Comparison of ENCODE assay signal across 7 cellular contexts in the genomic region with DNA sequence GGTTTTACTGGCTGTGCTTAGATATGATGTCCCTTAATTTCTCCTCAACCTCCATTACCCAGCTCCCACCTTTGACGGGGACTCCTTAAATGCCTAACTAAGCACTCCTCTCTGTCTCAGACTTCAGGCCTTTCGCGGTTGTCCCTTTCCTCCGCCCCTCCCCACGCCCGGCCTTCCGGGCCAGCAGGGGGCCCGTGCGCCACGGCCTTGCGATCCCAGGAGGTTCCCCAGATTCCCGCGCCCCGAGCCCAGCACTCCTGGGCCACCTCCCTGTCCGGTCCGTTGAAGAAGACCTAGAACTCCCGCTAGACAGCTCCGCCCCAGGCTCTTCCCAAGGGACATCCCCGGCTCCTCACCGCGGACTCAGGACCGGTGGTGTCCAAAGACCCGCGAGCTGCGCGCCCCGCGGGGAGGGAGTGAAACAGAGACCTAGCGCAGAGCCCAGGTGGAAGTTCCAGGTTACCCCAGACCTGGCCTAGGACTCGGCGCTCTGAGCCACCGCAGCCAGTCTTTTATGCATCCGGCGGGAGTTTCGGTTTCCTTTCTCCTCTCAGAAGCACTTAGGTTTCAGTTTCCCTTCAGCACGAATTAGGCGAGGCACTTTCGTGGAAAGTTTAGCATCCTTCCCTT. TPM values are rescaled to one million over a fixed set of nuclear protein-coding genes. Genes with fewer than 3 reads are reported as not detected.
A peak's percentile ranks its signal among the peaks of the same experiment; 100 is the strongest.
DNase-seq lines count a peak whose midpoint lies in the region; ATAC-seq, FAIRE-seq and TF ChIP-seq lines count a peak whose summit lies in the region.

A gene with protein sequence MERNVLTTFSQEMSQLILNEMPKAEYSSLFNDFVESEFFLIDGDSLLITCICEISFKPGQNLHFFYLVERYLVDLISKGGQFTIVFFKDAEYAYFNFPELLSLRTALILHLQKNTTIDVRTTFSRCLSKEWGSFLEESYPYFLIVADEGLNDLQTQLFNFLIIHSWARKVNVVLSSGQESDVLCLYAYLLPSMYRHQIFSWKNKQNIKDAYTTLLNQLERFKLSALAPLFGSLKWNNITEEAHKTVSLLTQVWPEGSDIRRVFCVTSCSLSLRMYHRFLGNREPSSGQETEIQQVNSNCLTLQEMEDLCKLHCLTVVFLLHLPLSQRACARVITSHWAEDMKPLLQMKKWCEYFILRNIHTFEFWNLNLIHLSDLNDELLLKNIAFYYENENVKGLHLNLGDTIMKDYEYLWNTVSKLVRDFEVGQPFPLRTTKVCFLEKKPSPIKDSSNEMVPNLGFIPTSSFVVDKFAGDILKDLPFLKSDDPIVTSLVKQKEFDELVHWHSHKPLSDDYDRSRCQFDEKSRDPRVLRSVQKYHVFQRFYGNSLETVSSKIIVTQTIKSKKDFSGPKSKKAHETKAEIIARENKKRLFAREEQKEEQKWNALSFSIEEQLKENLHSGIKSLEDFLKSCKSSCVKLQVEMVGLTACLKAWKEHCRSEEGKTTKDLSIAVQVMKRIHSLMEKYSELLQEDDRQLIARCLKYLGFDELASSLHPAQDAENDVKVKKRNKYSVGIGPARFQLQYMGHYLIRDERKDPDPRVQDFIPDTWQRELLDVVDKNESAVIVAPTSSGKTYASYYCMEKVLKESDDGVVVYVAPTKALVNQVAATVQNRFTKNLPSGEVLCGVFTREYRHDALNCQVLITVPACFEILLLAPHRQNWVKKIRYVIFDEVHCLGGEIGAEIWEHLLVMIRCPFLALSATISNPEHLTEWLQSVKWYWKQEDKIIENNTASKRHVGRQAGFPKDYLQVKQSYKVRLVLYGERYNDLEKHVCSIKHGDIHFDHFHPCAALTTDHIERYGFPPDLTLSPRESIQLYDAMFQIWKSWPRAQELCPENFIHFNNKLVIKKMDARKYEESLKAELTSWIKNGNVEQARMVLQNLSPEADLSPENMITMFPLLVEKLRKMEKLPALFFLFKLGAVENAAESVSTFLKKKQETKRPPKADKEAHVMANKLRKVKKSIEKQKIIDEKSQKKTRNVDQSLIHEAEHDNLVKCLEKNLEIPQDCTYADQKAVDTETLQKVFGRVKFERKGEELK (N-terminal part only) (minus strand): TSS at position 487 of the 630 bp plus-strand sequence. CDS start 7,493 bp downstream, outside the sequence.

- H3K4me1 ChIP-seq in spleen = peaks cover 7 to 44% (median 21%) of the 10 kb centered on the region in 6 donors

- H3K4me3 Mint-ChIP-seq in immature natural killer cell = peak within 1 kb of the TSS; percentile 95 to 99 (median 97)

- H3K27me3 ChIP-seq in bronchial epithelial cell (ENCODE audit: control insufficient read depth, insufficient read depth, low read length) (no peaks in the 10 kb centered on the region), spleen (replicated peaks in 1 of 7) (no peaks in the 10 kb centered on the region)

- H3K36me3 Mint-ChIP-seq in immature natural killer cell = peaks cover 0 to 28% (median 4%) of the 10 kb centered on the region in 3 donors

- peaks cover 5 to 10% (median 6%) of the 10 kb centered on the region in 3 donors for H3K27me3 Mint-ChIP-seq in immature natural killer cell (ENCODE audit: low read depth in 3 of 3)

- no peaks in the 10 kb centered on the region for H3K9me3 Mint-ChIP-seq in immature natural killer cell

- peak; percentile 58 for DNase-seq in GM18507 (ENCODE audit: extremely low spot score, insufficient read length, low read depth)
- peak; percentile 27 to 41 for DNase-seq in NCI-H1930 (lab: John Stamatoyannopoulos, UW)
- DNase-seq in bronchial epithelial cell (ENCODE audit: low read depth) = peak; percentile 72
- peak; percentile 84 to 86 (median 85) for DNase-seq in immature natural killer cell
- DNase-seq in spleen = peak; percentile 94

- H3K27ac ChIP-seq in spleen = peak within 1 kb of the TSS; percentile 96 to 99 (median 97)

- WGBS in spleen, 5 donors = 1% methylated on average over 35 to 38 of the region's 38 CpGs

- H3K36me3 ChIP-seq in bronchial epithelial cell (ENCODE audit: control insufficient read depth, insufficient read depth, low read length) (no peaks in the 10 kb centered on the region), spleen (no peaks in the 10 kb centered on the region)

- peak within 1 kb of the TSS; percentile 90 for H3K4me3 ChIP-seq in WI38 (ENCODE audit: low read depth, low read length)
- peak within 1 kb of the TSS; percentile 75 for H3K4me3 ChIP-seq in bronchial epithelial cell (ENCODE audit: low read depth, low read length)
- H3K4me3 ChIP-seq in spleen = peak within 1 kb of the TSS; percentile 51 to 76 (median 62)

- peak; percentile 98 for FAIRE-seq in GM18507 (lab: Jason Lieb, UNC)
- peak; percentile 66 for FAIRE-seq in bronchial epithelial cell (lab: Jason Lieb, UNC)

- peak within 1 kb of the TSS; percentile 96 to 99 (median 98) for H3K27ac Mint-ChIP-seq in immature natural killer cell

- peak; percentile 58 for TF ChIP-seq CTCF in WI38 (IDR thresholded peaks at IDR 0.05; ENCODE audit: low read depth, low read length)
- TF ChIP-seq CTCF in bronchial epithelial cell (IDR thresholded peaks at IDR 0.05; ENCODE audit: insufficient read depth, low read length, severe bottlenecking) = peak; percentile 67
- TF ChIP-seq CTCF in spleen (IDR thresholded peaks at IDR 0.05 in 8 of 11, conservative IDR thresholded peaks at IDR 0.05 in 3 of 11) = peak; percentile 15 to 55 (median 44)

- intact Hi-C loops in spleen (cut with DNase I; ENCODE audit: low total_unique reads) = loop anchor here (10.0 kb wide), 1 partner anchor 166 kb away; a partner anchor contains a TSS

- peak in 1 of 3 donors; percentile 54 for TF ChIP-seq POLR2A in spleen (IDR thresholded peaks at IDR 0.05)

- ATAC-seq in HG02884 (IDR thresholded peaks at IDR 0.05; ENCODE audit: unreplicated experiment) = peak; percentile 97

- peaks cover 33 to 52% of the 10 kb centered on the region in 2 donors for H3K4me1 Mint-ChIP-seq in immature natural killer cell

- no peaks in the 10 kb centered on the region for H3K9me3 ChIP-seq in spleen

RNA-seq across cellular contexts. Expression of the gene that starts here (rescaled TPM):
- total RNA-seq in bronchial epithelial cell (2.8 and 2.9 TPM in 2 replicates), spleen (10 to 100 TPM; 32.6 to 56.2 (median 45.2) TPM)
- polyA plus RNA-seq in immature natural killer cell (10 to 100 TPM; 17.7 to 31.8 (median 20.1) TPM), spleen (10 to 100 TPM in 2 of 3 donors, 1 to 10 TPM in 1; 7.5 to 10.3 (median 10.1) TPM)

Comparison
In these comparisons a context has a peak if more than half of its experiments do, and no peak if none do; other contexts are left out.
1. Peak in every context shown above with its lines: DNase-seq, ATAC-seq, H3K4me3 ChIP-seq and H3K27ac ChIP-seq.
2. DNase-seq: peak in every context shown above with its lines; median percentile 94 in spleen; 85 in immature natural killer cell; 72 in bronchial epithelial cell; 58 in GM18507; 34 in NCI-H1930.